In the genomic region with DNA sequence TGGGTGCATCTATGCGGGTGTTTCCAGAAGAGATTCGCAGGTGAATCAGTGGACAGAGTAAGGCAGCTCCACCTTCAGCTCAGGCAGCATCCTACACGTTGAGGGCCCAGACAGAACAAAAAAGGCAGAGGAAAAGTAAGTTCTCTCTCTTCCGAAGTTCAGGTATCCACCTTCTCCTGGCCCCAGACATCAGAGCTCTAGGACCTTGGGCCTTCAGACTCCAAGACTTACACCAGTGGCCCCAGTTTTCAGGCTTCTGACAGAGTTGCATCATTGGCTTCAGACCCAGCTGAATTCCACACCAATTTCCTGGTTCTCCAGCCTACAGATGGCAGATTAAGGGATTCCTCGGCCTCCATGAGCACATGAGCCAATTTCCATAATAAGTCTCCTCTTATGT, we compare ENCODE assay signal across 12 cellular contexts.
"Had no signal": no experiment of that assay in that cellular context is flagged by ENCODE, and none has a peak within 500 bp of the region (broad histone marks: within the 10 kb centered on the region; RNA-seq: fewer than 3 reads in every experiment).

No MANE protein-coding gene starts in this region.

- H3K36me3 ChIP-seq: heart left ventricle, ovary, tibial nerve had no signal

- ATAC-seq: heart left ventricle; left lobe of liver; natural killer cell; right cardiac atrium; stimulated activated memory B cell treated with anti-CD40 and anti-IgM and Interleukin-4, amounts not matched to agents 10 μg/mL and 1 μg/mL and 100 μg/mL, for 72 hours had no signal

- H3K9me3 ChIP-seq: heart left ventricle, ovary, testis, tibial nerve had no signal

- H3K27ac ChIP-seq: heart left ventricle, ovary, testis, tibial nerve had no signal

- H3K27me3 ChIP-seq: ovary, testis had no signal

- H3K4me3 ChIP-seq: heart left ventricle, ovary, testis, tibial nerve had no signal

- DNase-seq: erythroblast; heart left ventricle; hypothalamus; mammary epithelial cell; natural killer cell; right cardiac atrium; stimulated activated CD4-positive, alpha-beta T cell treated with anti-CD3 and anti-CD28 coated beads, Interleukin-4, amount 100 ng/mL, for 24 hours; testis had no signal

- H3K4me1 ChIP-seq: heart left ventricle, testis had no signal
